Comparison of ENCODE assay signal across 1 cellular context in the genomic region with DNA sequence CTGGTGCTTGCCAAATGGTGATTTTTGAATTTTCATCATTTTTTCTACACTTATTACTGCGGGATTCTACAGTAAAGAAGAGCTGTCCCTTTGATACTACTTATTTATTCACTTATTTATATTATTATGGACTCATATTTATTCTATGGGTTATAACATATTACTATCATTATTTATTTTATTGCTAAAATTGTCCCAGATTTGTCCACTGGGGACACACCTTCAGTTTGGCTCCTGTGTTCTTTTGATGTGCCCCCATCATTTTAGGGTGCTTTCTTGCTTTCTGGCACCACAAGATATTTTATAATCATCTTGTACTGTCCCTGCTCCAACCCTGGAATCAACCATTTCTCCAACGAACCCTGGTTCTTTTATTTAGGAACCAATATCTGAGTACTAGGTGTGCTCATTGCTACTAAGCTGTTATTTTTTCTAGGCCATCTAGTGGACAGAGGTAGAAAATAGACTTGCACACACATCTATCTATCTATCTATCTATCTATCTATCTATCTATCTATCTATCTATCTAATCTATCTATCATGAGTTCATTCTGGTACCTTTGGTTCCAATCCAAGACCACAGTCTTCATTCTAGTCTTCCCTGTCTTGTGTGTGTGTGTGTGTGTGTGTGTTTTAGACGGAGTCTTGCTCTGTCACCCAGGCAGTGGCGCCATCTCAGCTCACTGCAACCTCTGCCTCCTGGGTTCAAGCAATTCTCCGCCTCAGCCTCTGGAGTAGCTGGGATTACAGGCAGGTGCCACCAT.
TF ChIP-seq lines count a peak whose summit lies in the region.

No MANE protein-coding gene starts in this region.

TF ChIP-seq in GM12878, 131 proteins besides CTCF, POLR2A, EP300 and RAD21:
- TF ChIP-seq MTA3 (IDR thresholded peaks at IDR 0.05; ENCODE audit: borderline replicate concordance, low read length) = no peak
- peak; percentile 37; the same call in 1 of the 2 replicates for TF ChIP-seq SMC3 (IDR thresholded peaks at IDR 0.05; ENCODE audit: borderline replicate concordance, low read length)
- no peak for TF ChIP-seq TCF12 (IDR thresholded peaks at IDR 0.05; ENCODE audit: low read depth, low read length)
